17 cellular contexts compared by ENCODE assay signal in the genomic region with DNA sequence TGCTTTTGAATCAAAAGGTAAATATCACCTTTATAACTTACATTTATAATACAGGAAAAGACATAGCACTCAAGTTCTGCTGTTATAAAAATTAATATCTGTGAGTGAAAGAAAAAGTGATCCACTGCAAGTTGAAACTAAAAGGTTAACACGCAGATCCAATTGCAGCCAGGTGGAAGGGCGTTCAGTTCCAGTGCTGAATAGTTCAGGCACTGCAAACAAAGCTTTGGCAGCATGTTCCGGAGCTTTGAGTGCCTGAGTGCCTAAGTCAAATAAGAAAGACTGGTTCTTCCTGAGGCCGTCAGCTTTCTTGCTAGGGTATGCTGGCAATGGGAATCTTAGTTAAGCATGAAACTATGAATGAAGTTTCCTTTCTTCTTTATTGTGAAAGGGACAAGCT.
DNase-seq lines count a peak whose midpoint lies in the region; ATAC-seq, FAIRE-seq and TF ChIP-seq lines count a peak whose summit lies in the region.
"Had no signal": no experiment of that assay in that cellular context is flagged by ENCODE, and none has a peak within 500 bp of the region (broad histone marks: within the 10 kb centered on the region; RNA-seq: fewer than 3 reads in every experiment).

No MANE protein-coding gene starts in this region.

- peak overlapping the region in 2 of 3 donors; percentile 4 to 25 for H3K4me3 ChIP-seq in right lobe of liver
- no peak overlapping the region for H3K4me3 ChIP-seq in CD4-positive, alpha-beta memory T cell (ENCODE audit: low read length in 2 of 2)
- H3K4me3 ChIP-seq: cardiac muscle cell had no signal

- 13% methylated on average over 4 of the region's 4 CpGs for WGBS in right lobe of liver (ENCODE audit: insufficient coverage, low coverage, low lambda C conversion rate, missing lambda C conversion rate)

- POLR2A ChIA-PET in CD4-positive, alpha-beta memory T cell (lab: Charles Lee; ENCODE audit: partially characterized antibody) = no interaction called here

- H3K9me3 Mint-ChIP-seq in CD4-positive, alpha-beta memory T cell = peaks cover 0 to 1% (median under 1%) of the 10 kb centered on the region in 8 donors

- peaks cover 31 to 47% of the 10 kb centered on the region in 2 donors for H3K36me3 Mint-ChIP-seq in CD4-positive, alpha-beta memory T cell

- H3K9me3 ChIP-seq in right lobe of liver = no peaks in the 10 kb centered on the region
- H3K9me3 ChIP-seq in CD4-positive, alpha-beta memory T cell (ENCODE audit: control insufficient read depth in 1 of 2, low read length in 2 of 2) = no peaks in the 10 kb centered on the region
- H3K9me3 ChIP-seq: SK-N-SH had no signal

- CTCF ChIA-PET in CD4-positive, alpha-beta memory T cell (lab: Charles Lee; ENCODE audit: partially characterized antibody) = interaction anchor here (2.0 kb wide), 1 partner anchor 34 kb away, joined by 6 read pairs; no protein-coding TSS in a partner anchor

- no peak for TF ChIP-seq POLR2A in right lobe of liver (IDR thresholded peaks at IDR 0.05)

- H3K27ac ChIP-seq in 22Rv1 = peak overlapping the region; percentile 83
- H3K27ac ChIP-seq in right lobe of liver = peak overlapping the region in 2 of 3 donors; percentile 23 to 29
- H3K27ac ChIP-seq in CD4-positive, alpha-beta memory T cell (ENCODE audit: low read depth, low read length) = no peak overlapping the region
- H3K27ac ChIP-seq: cardiac muscle cell had no signal

- DNase-seq in DMS79 treated with DMSO at 0.1 percent for 48 hours (lab: John Stamatoyannopoulos, UW) (peak; percentile 73), NCI-H69 (lab: John Stamatoyannopoulos, UW) (peak; percentile 21), right lobe of liver (peak; percentile 33 to 82 (median 66)), KBM-7 (no peak), frontal cortex (ENCODE audit: low spot score in 2 of 2) (no peak), DMS 273 (lab: John Stamatoyannopoulos, UW; ENCODE audit: unreplicated experiment) (no peak)
- no peak for DNase-seq in CD4-positive, alpha-beta memory T cell
- DNase-seq: activated CD8-positive, alpha-beta T cell treated with anti-CD3 and anti-CD28 coated beads, Interleukin-2, amount 10 ng/mL, durations not matched to agents 7 days and 5 days; activated naive CD8-positive, alpha-beta T cell treated with anti-CD3 and anti-CD28 coated beads, Interleukin-2, amount 50 U/mL, for 24 hours; Calu3; kidney; NCI-H2171; occipital lobe; SK-N-SH had no signal

- intact Hi-C loops in right lobe of liver (cut with DNase I) = no loop called here
- intact Hi-C loops in CD4-positive, alpha-beta memory T cell (cut with micrococcal nuclease) = no loop called here

- in situ Hi-C loops in KBM-7 (cut with MboI; ENCODE audit: low pct_unique_long_range_greater_than_20kb, low sequenced_read_pairs) = no loop called here

- no peaks in the 10 kb centered on the region for H3K27me3 ChIP-seq in right lobe of liver
- no peaks in the 10 kb centered on the region for H3K27me3 ChIP-seq in CD4-positive, alpha-beta memory T cell (ENCODE audit: insufficient read depth, low read length)
- H3K27me3 ChIP-seq: cardiac muscle cell had no signal

- peak; percentile 95 to 98 (median 97) for ATAC-seq in right lobe of liver
- ATAC-seq: activated CD8-positive, alpha-beta T cell treated with anti-CD3 and anti-CD28 coated beads, Interleukin-2, amount 10 ng/mL, durations not matched to agents 7 days and 5 days; activated naive CD8-positive, alpha-beta T cell treated with anti-CD3 and anti-CD28 coated beads, Interleukin-2, amount 50 U/mL, for 24 hours had no signal

- peaks cover 0 to 17% (median 3%) of the 10 kb centered on the region in 4 donors for H3K36me3 ChIP-seq in right lobe of liver
- no peaks in the 10 kb centered on the region for H3K36me3 ChIP-seq in CD4-positive, alpha-beta memory T cell (ENCODE audit: insufficient read depth, low read length)

- TF ChIP-seq CTCF in 22Rv1 (IDR thresholded peaks at IDR 0.05) (no peak), right lobe of liver (IDR thresholded peaks at IDR 0.05) (no peak)

- H3K27ac Mint-ChIP-seq in CD4-positive, alpha-beta memory T cell = no peak overlapping the region
- H3K27ac Mint-ChIP-seq: activated CD8-positive, alpha-beta T cell treated with anti-CD3 and anti-CD28 coated beads, Interleukin-2, amount 10 ng/mL, durations not matched to agents 7 days and 5 days; activated naive CD8-positive, alpha-beta T cell treated with anti-CD3 and anti-CD28 coated beads, Interleukin-2, amount 50 U/mL, for 24 hours had no signal

- H3K4me3 Mint-ChIP-seq in CD4-positive, alpha-beta memory T cell = no peak overlapping the region
- H3K4me3 Mint-ChIP-seq: activated CD8-positive, alpha-beta T cell treated with anti-CD3 and anti-CD28 coated beads, Interleukin-2, amount 10 ng/mL, durations not matched to agents 7 days and 5 days; activated naive CD8-positive, alpha-beta T cell treated with anti-CD3 and anti-CD28 coated beads, Interleukin-2, amount 50 U/mL, for 24 hours had no signal

- H3K4me1 ChIP-seq in right lobe of liver = peaks cover 0 to 17% (median 5%) of the 10 kb centered on the region in 4 donors
- no peaks in the 10 kb centered on the region for H3K4me1 ChIP-seq in CD4-positive, alpha-beta memory T cell (ENCODE audit: insufficient read depth, low read length)

- no peak for FAIRE-seq in frontal cortex (lab: Jason Lieb, UNC)
- FAIRE-seq: TTC549 had no signal

- H3K4me1 Mint-ChIP-seq in CD4-positive, alpha-beta memory T cell = peaks cover 0 to under 1% (median 0%) of the 10 kb centered on the region in 4 donors
- H3K4me1 Mint-ChIP-seq: activated naive CD8-positive, alpha-beta T cell treated with anti-CD3 and anti-CD28 coated beads, Interleukin-2, amount 50 U/mL, for 24 hours had no signal

- no peaks in the 10 kb centered on the region for H3K27me3 Mint-ChIP-seq in CD4-positive, alpha-beta memory T cell
- H3K27me3 Mint-ChIP-seq: activated naive CD8-positive, alpha-beta T cell treated with anti-CD3 and anti-CD28 coated beads, Interleukin-2, amount 50 U/mL, for 24 hours had no signal

Comparison
In these comparisons a context has a peak if more than half of its experiments do, and no peak if none do; other contexts are left out.
1. DNase-seq: peak in DMS79 treated with DMSO at 0.1 percent for 48 hours (single experiment), NCI-H69 (single experiment) and right lobe of liver (3 of 3); none in KBM-7 (single experiment), frontal cortex (0 of 2), DMS 273 (single experiment) and CD4-positive, alpha-beta memory T cell (0 of 5).
2. H3K4me3 ChIP-seq: peak in right lobe of liver (2 of 3); none in CD4-positive, alpha-beta memory T cell (0 of 2).